ENCODE assay signal across 1 cellular context in the genomic region with DNA sequence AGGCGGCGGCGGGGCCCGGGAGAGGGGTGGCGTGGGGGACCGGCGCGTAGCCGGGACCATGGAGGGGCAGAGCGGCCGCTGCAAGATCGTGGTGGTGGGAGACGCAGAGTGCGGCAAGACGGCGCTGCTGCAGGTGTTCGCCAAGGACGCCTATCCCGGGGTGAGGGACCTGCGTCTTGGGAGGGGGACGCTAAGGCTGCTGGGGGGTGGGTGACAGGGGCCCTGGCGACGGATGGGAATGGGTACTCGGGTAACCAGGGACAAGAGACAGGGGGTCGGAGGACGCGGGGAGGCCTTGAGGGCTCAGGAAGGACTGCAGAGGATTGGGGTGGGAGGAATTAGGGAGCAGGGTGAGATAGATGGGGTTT.
TF ChIP-seq lines count a peak whose summit lies in the region.

No MANE protein-coding gene starts in this region.

TF ChIP-seq in HEK293, 187 proteins besides CTCF, POLR2A, EP300 and RAD21 (continued from another document and continues in another):
- TF ChIP-seq ZNF558 (tag by site-specific recombination; IDR thresholded peaks at IDR 0.05) (no peak), EGR2 (tag by site-specific recombination; IDR thresholded peaks at IDR 0.05; ENCODE audit: low read depth) (no peak), ZNF155 (tag by site-specific recombination; IDR thresholded peaks at IDR 0.05) (no peak), SP7 (tag by site-specific recombination; IDR thresholded peaks at IDR 0.05) (no peak), ZNF19 (tag by site-specific recombination; IDR thresholded peaks at IDR 0.05; ENCODE audit: low read depth) (no peak), ZFP37 (tag by site-specific recombination; IDR thresholded peaks at IDR 0.05) (no peak), ZBTB17 (tag by site-specific recombination; IDR thresholded peaks at IDR 0.05) (no peak; the same call in 1 of the 2 replicates), ZNF48 (tag by site-specific recombination; IDR thresholded peaks at IDR 0.05) (no peak), ZSCAN30 (tag by site-specific recombination; IDR thresholded peaks at IDR 0.05) (no peak), KLF8 (tag by site-specific recombination; IDR thresholded peaks at IDR 0.05) (no peak), SETDB1 (IDR thresholded peaks at IDR 0.05; ENCODE audit: insufficient read length, low read length) (no peak), KLF16 (tag by site-specific recombination; IDR thresholded peaks at IDR 0.05) (0 out of 2 replicates have a peak, but pooled peaks have one; percentile 19), ZNF473 (tag by site-specific recombination; IDR thresholded peaks at IDR 0.05) (no peak), ZFP41 (tag by site-specific recombination; IDR thresholded peaks at IDR 0.05; ENCODE audit: borderline replicate concordance) (no peak), ZNF521 (tag by site-specific recombination; IDR thresholded peaks at IDR 0.05) (no peak), PBX3 (CRISPR knock-in tag; IDR thresholded peaks at IDR 0.05) (no peak), ZNF626 (tag by site-specific recombination; IDR thresholded peaks at IDR 0.05) (no peak), PRDM10 (tag by site-specific recombination; IDR thresholded peaks at IDR 0.05) (no peak), ZNF707 (tag by site-specific recombination; IDR thresholded peaks at IDR 0.05) (no peak), ZNF645 (tag by site-specific recombination; IDR thresholded peaks at IDR 0.05) (no peak), YY2 (tag by site-specific recombination; IDR thresholded peaks at IDR 0.05) (no peak), ZBTB7A (tag by site-specific recombination; IDR thresholded peaks at IDR 0.05; ENCODE audit: low read depth) (0 out of 2 replicates have a peak, but pooled peaks have one; percentile 62), ZNF670 (tag by site-specific recombination; IDR thresholded peaks at IDR 0.05; ENCODE audit: low read depth) (no peak), ZNF621 (tag by site-specific recombination; IDR thresholded peaks at IDR 0.05) (no peak), ZNF837 (tag by site-specific recombination; IDR thresholded peaks at IDR 0.05) (no peak), REPIN1 (tag by site-specific recombination; IDR thresholded peaks at IDR 0.05; ENCODE audit: low read depth) (no peak), ZNF335 (tag by site-specific recombination; conservative IDR thresholded peaks at IDR 0.05) (peak; percentile 97), KLF9 (tag by site-specific recombination; IDR thresholded peaks at IDR 0.05; ENCODE audit: low read depth) (no peak), SALL2 (tag by site-specific recombination; IDR thresholded peaks at IDR 0.05; ENCODE audit: borderline replicate concordance) (no peak), KLF17 (tag by site-specific recombination; IDR thresholded peaks at IDR 0.05) (no peak), ZNF175 (tag by site-specific recombination; IDR thresholded peaks at IDR 0.05) (no peak), ZBTB11 (tag by site-specific recombination; conservative IDR thresholded peaks at IDR 0.05; ENCODE audit: low read depth) (no peak), ZNF114 (tag by site-specific recombination; IDR thresholded peaks at IDR 0.05) (no peak), ZNF777 (tag by site-specific recombination; IDR thresholded peaks at IDR 0.05; ENCODE audit: borderline replicate concordance) (0 out of 2 replicates have a peak, but pooled peaks have one; percentile 37), KLF1 (tag by site-specific recombination; IDR thresholded peaks at IDR 0.05) (0 out of 2 replicates have a peak, but pooled peaks have one; percentile 9), GLIS1 (tag by site-specific recombination; IDR thresholded peaks at IDR 0.05) (peak; percentile 15), ZNF654 (tag by site-specific recombination; IDR thresholded peaks at IDR 0.05; ENCODE audit: low read depth) (no peak), ZNF629 (tag by site-specific recombination; IDR thresholded peaks at IDR 0.05) (no peak), ZNF302 (tag by site-specific recombination; IDR thresholded peaks at IDR 0.05; ENCODE audit: low read depth) (no peak), GLI2 (tag by site-specific recombination; IDR thresholded peaks at IDR 0.05; ENCODE audit: borderline replicate concordance, low read depth) (no peak), ZNF138 (tag by site-specific recombination; IDR thresholded peaks at IDR 0.05; ENCODE audit: borderline replicate concordance) (no peak), ZBTB20 (tag by site-specific recombination; IDR thresholded peaks at IDR 0.05) (peak; percentile 75), ZNF121 (tag by site-specific recombination; IDR thresholded peaks at IDR 0.05) (no peak), ZNF391 (tag by site-specific recombination; IDR thresholded peaks at IDR 0.05; ENCODE audit: borderline replicate concordance, low read depth) (peak; percentile 49; the same call in 1 of the 2 replicates)
- TF ChIP-seq, protein P1, sequence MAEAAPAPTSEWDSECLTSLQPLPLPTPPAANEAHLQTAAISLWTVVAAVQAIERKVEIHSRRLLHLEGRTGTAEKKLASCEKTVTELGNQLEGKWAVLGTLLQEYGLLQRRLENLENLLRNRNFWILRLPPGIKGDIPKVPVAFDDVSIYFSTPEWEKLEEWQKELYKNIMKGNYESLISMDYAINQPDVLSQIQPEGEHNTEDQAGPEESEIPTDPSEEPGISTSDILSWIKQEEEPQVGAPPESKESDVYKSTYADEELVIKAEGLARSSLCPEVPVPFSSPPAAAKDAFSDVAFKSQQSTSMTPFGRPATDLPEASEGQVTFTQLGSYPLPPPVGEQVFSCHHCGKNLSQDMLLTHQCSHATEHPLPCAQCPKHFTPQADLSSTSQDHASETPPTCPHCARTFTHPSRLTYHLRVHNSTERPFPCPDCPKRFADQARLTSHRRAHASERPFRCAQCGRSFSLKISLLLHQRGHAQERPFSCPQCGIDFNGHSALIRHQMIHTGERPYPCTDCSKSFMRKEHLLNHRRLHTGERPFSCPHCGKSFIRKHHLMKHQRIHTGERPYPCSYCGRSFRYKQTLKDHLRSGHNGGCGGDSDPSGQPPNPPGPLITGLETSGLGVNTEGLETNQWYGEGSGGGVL (tag by site-specific recombination; IDR thresholded peaks at IDR 0.05) = peak; percentile 87
- TF ChIP-seq, protein P2, sequence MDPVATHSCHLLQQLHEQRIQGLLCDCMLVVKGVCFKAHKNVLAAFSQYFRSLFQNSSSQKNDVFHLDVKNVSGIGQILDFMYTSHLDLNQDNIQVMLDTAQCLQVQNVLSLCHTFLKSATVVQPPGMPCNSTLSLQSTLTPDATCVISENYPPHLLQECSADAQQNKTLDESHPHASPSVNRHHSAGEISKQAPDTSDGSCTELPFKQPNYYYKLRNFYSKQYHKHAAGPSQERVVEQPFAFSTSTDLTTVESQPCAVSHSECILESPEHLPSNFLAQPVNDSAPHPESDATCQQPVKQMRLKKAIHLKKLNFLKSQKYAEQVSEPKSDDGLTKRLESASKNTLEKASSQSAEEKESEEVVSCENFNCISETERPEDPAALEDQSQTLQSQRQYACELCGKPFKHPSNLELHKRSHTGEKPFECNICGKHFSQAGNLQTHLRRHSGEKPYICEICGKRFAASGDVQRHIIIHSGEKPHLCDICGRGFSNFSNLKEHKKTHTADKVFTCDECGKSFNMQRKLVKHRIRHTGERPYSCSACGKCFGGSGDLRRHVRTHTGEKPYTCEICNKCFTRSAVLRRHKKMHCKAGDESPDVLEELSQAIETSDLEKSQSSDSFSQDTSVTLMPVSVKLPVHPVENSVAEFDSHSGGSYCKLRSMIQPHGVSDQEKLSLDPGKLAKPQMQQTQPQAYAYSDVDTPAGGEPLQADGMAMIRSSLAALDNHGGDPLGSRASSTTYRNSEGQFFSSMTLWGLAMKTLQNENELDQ (tag by site-specific recombination; IDR thresholded peaks at IDR 0.05; ENCODE audit: low read depth) = no peak
- TF ChIP-seq, protein P3, sequence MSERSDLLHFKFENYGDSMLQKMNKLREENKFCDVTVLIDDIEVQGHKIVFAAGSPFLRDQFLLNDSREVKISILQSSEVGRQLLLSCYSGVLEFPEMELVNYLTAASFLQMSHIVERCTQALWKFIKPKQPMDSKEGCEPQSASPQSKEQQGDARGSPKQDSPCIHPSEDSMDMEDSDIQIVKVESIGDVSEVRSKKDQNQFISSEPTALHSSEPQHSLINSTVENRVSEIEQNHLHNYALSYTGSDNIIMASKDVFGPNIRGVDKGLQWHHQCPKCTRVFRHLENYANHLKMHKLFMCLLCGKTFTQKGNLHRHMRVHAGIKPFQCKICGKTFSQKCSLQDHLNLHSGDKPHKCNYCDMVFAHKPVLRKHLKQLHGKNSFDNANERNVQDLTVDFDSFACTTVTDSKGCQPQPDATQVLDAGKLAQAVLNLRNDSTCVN (tag by site-specific recombination; optimal IDR thresholded peaks at IDR 0.05) = peak; percentile 47
- TF ChIP-seq, protein P4, sequence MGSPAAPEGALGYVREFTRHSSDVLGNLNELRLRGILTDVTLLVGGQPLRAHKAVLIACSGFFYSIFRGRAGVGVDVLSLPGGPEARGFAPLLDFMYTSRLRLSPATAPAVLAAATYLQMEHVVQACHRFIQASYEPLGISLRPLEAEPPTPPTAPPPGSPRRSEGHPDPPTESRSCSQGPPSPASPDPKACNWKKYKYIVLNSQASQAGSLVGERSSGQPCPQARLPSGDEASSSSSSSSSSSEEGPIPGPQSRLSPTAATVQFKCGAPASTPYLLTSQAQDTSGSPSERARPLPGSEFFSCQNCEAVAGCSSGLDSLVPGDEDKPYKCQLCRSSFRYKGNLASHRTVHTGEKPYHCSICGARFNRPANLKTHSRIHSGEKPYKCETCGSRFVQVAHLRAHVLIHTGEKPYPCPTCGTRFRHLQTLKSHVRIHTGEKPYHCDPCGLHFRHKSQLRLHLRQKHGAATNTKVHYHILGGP (tag by site-specific recombination; IDR thresholded peaks at IDR 0.05) = no peak
